ENCODE assay signal across 8 cellular contexts in genomic region chr2:19362652-19363473, GRCh38. TPM values are rescaled to one million over a fixed set of nuclear protein-coding genes. Genes with fewer than 3 reads are reported as not detected.
DNase-seq lines count a peak whose midpoint lies in the region; ATAC-seq, FAIRE-seq and TF ChIP-seq lines count a peak whose summit lies in the region.

No MANE protein-coding gene starts in this region.

- H3K4me1 Mint-ChIP-seq in activated T-helper 1 cell treated with anti-CD3 and anti-CD28 coated beads, Interleukin-12 subunit alpha, Interleukin-12 subunit beta, Interleukin-2, Interleukin-4 antibody, amounts not matched to agents 30 ng/mL and 10 ng/mL and 1 ng/mL, durations not matched to agents 14 hours and 24 hours and 36 hours (ENCODE audit: low read depth) = peaks cover 25% of the 10 kb centered on the region

- H3K4me3 ChIP-seq in AG09309 (ENCODE audit: control insufficient read depth, low read depth, low read length) (peak overlapping the region; percentile 62), neuron (ENCODE audit: low read length) (peak overlapping the region; percentile 20), aorta (ENCODE audit: low read length in 2 of 2) (peak overlapping the region; percentile 66 to 88)

- H3K4me1 ChIP-seq in neuron (ENCODE audit: insufficient read depth, low read length) = peaks cover 22% of the 10 kb centered on the region
- no peaks in the 10 kb centered on the region for H3K4me1 ChIP-seq in aorta (ENCODE audit: control insufficient read depth in 1 of 2, insufficient read depth in 2 of 2, low read length in 2 of 2)

- peak; percentile 42 for ATAC-seq in GM18502 (IDR thresholded peaks at IDR 0.05; ENCODE audit: poor library complexity, unreplicated experiment)
- peak; percentile 34 for ATAC-seq in HG03565 (IDR thresholded peaks at IDR 0.05; ENCODE audit: unreplicated experiment)
- ATAC-seq in aorta (ENCODE audit: low FRiP score) = peak; percentile 79

- peaks cover 94% of the 10 kb centered on the region for H3K27me3 Mint-ChIP-seq in activated T-helper 1 cell treated with anti-CD3 and anti-CD28 coated beads, Interleukin-12 subunit alpha, Interleukin-12 subunit beta, Interleukin-2, Interleukin-4 antibody, amounts not matched to agents 30 ng/mL and 10 ng/mL and 1 ng/mL, durations not matched to agents 14 hours and 24 hours and 36 hours (ENCODE audit: insufficient read depth)

- H2AFZ ChIP-seq in neuron (ENCODE audit: low read depth, low read length) = no peak overlapping the region

- peak; percentile 78 for TF ChIP-seq CTCF in AG09309 (IDR thresholded peaks at IDR 0.05; ENCODE audit: control insufficient read depth, insufficient read depth, low read depth, low read length, missing control alignments)

- H3K4me3 Mint-ChIP-seq in activated T-helper 1 cell treated with anti-CD3 and anti-CD28 coated beads, Interleukin-12 subunit alpha, Interleukin-12 subunit beta, Interleukin-2, Interleukin-4 antibody, amounts not matched to agents 30 ng/mL and 10 ng/mL and 1 ng/mL, durations not matched to agents 14 hours and 24 hours and 36 hours = peak overlapping the region; percentile 90

- no peak overlapping the region for H3K27ac Mint-ChIP-seq in activated T-helper 1 cell treated with anti-CD3 and anti-CD28 coated beads, Interleukin-12 subunit alpha, Interleukin-12 subunit beta, Interleukin-2, Interleukin-4 antibody, amounts not matched to agents 30 ng/mL and 10 ng/mL and 1 ng/mL, durations not matched to agents 14 hours and 24 hours and 36 hours

- H3K27me3 ChIP-seq in neuron (ENCODE audit: insufficient read depth, low read length) (peaks cover 91% of the 10 kb centered on the region), aorta (ENCODE audit: control insufficient read depth in 1 of 2, insufficient read depth in 2 of 2, low read length in 1 of 2) (no peaks in the 10 kb centered on the region)

- H3K36me3 Mint-ChIP-seq in activated T-helper 1 cell treated with anti-CD3 and anti-CD28 coated beads, Interleukin-12 subunit alpha, Interleukin-12 subunit beta, Interleukin-2, Interleukin-4 antibody, amounts not matched to agents 30 ng/mL and 10 ng/mL and 1 ng/mL, durations not matched to agents 14 hours and 24 hours and 36 hours (ENCODE audit: low read depth) = no peaks in the 10 kb centered on the region

- WGBS in aorta, 2 donors = 0% methylated on average over 35 of the region's 35 CpGs

- intact Hi-C loops in activated T-helper 1 cell treated with anti-CD3 and anti-CD28 coated beads, Interleukin-12 subunit alpha, Interleukin-12 subunit beta, Interleukin-2, Interleukin-4 antibody, amounts not matched to agents 30 ng/mL and 10 ng/mL and 1 ng/mL, durations not matched to agents 14 hours and 24 hours and 36 hours (cut with micrococcal nuclease) = loop anchor here (1.0 to 5.0 kb wide), 6 partner anchors 15 to 1459 kb away; partner anchors contain the start of genes LAPTM4A and LDAH
- intact Hi-C loops in aorta (cut with DNase I) = loop anchor here (2.0 to 5.0 kb wide), 7 partner anchors 309 to 846 kb away; no protein-coding TSS in a partner anchor

- no peak for FAIRE-seq in frontal cortex (lab: Jason Lieb, UNC)

- H3K9me3 ChIP-seq in neuron (ENCODE audit: low read length) (no peaks in the 10 kb centered on the region), aorta (ENCODE audit: control insufficient read depth, low read length) (no peaks in the 10 kb centered on the region)

- H3K9me3 Mint-ChIP-seq in activated T-helper 1 cell treated with anti-CD3 and anti-CD28 coated beads, Interleukin-12 subunit alpha, Interleukin-12 subunit beta, Interleukin-2, Interleukin-4 antibody, amounts not matched to agents 30 ng/mL and 10 ng/mL and 1 ng/mL, durations not matched to agents 14 hours and 24 hours and 36 hours = no peaks in the 10 kb centered on the region

- peak; percentile 67 for DNase-seq in AG09309 (ENCODE audit: low read depth)
- peak; percentile 76 for DNase-seq in NCI-H526 treated with DMSO at 0.1 percent for 48 hours (lab: John Stamatoyannopoulos, UW)
- no peak for DNase-seq in activated T-helper 1 cell treated with anti-CD3 and anti-CD28 coated beads, Interleukin-12 subunit alpha, Interleukin-12 subunit beta, Interleukin-2, Interleukin-4 antibody, amounts not matched to agents 30 ng/mL and 10 ng/mL and 1 ng/mL, durations not matched to agents 14 hours and 24 hours and 36 hours (ENCODE audit: low spot score)
- DNase-seq in frontal cortex (ENCODE audit: low spot score in 2 of 2) = peak; percentile 68 to 71
- DNase-seq in aorta = peak; percentile 86 to 93

- no peaks in the 10 kb centered on the region for H3K36me3 ChIP-seq in neuron (ENCODE audit: insufficient read depth, low read length)
- H3K36me3 ChIP-seq in aorta (ENCODE audit: control insufficient read depth in 1 of 2, insufficient read depth in 2 of 2, low read length in 1 of 2) = no peaks in the 10 kb centered on the region

- H3K27ac ChIP-seq in aorta (ENCODE audit: low read depth in 1 of 2, low read length in 2 of 2) = no peak overlapping the region

RNA-seq across cellular contexts. Expression of gene OSR1, which starts 4.4 kb away (rescaled TPM):
- total RNA-seq in activated T-helper 1 cell treated with anti-CD3 and anti-CD28 coated beads, Interleukin-12 subunit alpha, Interleukin-12 subunit beta, Interleukin-2, Interleukin-4 antibody, amounts not matched to agents 30 ng/mL and 10 ng/mL and 1 ng/mL, durations not matched to agents 14 hours and 24 hours and 36 hours = not detected in 2 replicates
- 3.7 TPM for total RNA-seq in frontal cortex
- total RNA-seq in aorta = 10 to 100 TPM; 48.6 to 79.1 TPM
- 10 to 100 TPM; 13.1 to 55.1 TPM for polyA plus RNA-seq in aorta

Comparison
In these comparisons a context has a peak if more than half of its experiments do, and no peak if none do; other contexts are left out.
1. H3K4me3 ChIP-seq: peak in every context shown above with its lines; median percentile 77 in aorta; 62 in AG09309; 20 in neuron.
2. RNA of gene OSR1, which starts 4.4 kb away (total RNA-seq): 48.6 to 79.1 TPM in aorta; 3.7 TPM in frontal cortex (single experiment) and not detected in activated T-helper 1 cell treated with anti-CD3 and anti-CD28 coated beads, Interleukin-12 subunit alpha, Interleukin-12 subunit beta, Interleukin-2, Interleukin-4 antibody, amounts not matched to agents 30 ng/mL and 10 ng/mL and 1 ng/mL, durations not matched to agents 14 hours and 24 hours and 36 hours; every median in the first group is over 10 times any median in the second.
3. Peak in every context shown above with its lines, with median percentiles within 50 percentile points of each other: ATAC-seq.